Comparison of ENCODE assay signal across 17 cellular contexts in genomic region chr6:38364775-38365174, GRCh38.
A peak's percentile ranks its signal among the peaks of the same experiment; 100 is the strongest.
DNase-seq lines count a peak whose midpoint lies in the region; ATAC-seq and TF ChIP-seq lines count a peak whose summit lies in the region.
"Had no signal": no experiment of that assay in that cellular context is flagged by ENCODE, and none has a peak within 500 bp of the region (broad histone marks: within the 10 kb centered on the region; RNA-seq: fewer than 3 reads in every experiment).

No MANE protein-coding gene starts in this region.

- H3K4me3 ChIP-seq in RWPE2 (ENCODE audit: severe bottlenecking) (no peak overlapping the region), trophoblast cell (ENCODE audit: low read depth, low read length) (no peak overlapping the region)
- H3K4me3 ChIP-seq: GM23248, HAP-1 had no signal

- no peak overlapping the region for H4K8ac ChIP-seq in trophoblast cell (ENCODE audit: low read depth, low read length)

- H3K27me3 ChIP-seq in RWPE2 (ENCODE audit: insufficient read depth, poor library complexity, severe bottlenecking) (no peaks in the 10 kb centered on the region), trophoblast cell (ENCODE audit: insufficient read depth, low read length) (no peaks in the 10 kb centered on the region)
- H3K27me3 ChIP-seq: BE2C had no signal

- DNase-seq in HFFc6 = no peak
- DNase-seq in RWPE2 (ENCODE audit: low spot score) = no peak
- peak; percentile 39 for DNase-seq in kidney tubule cell (ENCODE audit: low spot score)
- no peak for DNase-seq in DMS 273 (lab: John Stamatoyannopoulos, UW; ENCODE audit: unreplicated experiment)
- DNase-seq in trophoblast cell = no peak
- no peak for DNase-seq in NCI-H1105 (lab: John Stamatoyannopoulos, UW)
- DNase-seq: ACHN; BE2C; C1 segment of cervical spinal cord; CD4-positive, CD25-positive, alpha-beta regulatory T cell; CD8-positive, alpha-beta memory T cell; COR-L47; GF-D8; GM23248; KBM-7 had no signal

- H4K12ac ChIP-seq in trophoblast cell (ENCODE audit: low read depth, low read length) = no peak overlapping the region

- H3K9me3 ChIP-seq in RWPE2 (ENCODE audit: severe bottlenecking) = no peaks in the 10 kb centered on the region
- H3K9me3 ChIP-seq in trophoblast cell (ENCODE audit: insufficient read depth, low read depth, low read length) = no peaks in the 10 kb centered on the region
- H3K9me3 ChIP-seq: BE2C, HAP-1 had no signal

- H3K4me1 ChIP-seq in RWPE2 (ENCODE audit: insufficient read depth, poor library complexity, severe bottlenecking) (no peaks in the 10 kb centered on the region), trophoblast cell (ENCODE audit: control insufficient read depth in 1 of 2, insufficient read depth in 2 of 2, low read length in 2 of 2) (no peaks in the 10 kb centered on the region)
- H3K4me1 ChIP-seq: BE2C, HAP-1 had no signal

- no peaks in the 10 kb centered on the region; the same call in 1 of the 2 replicates for H3K27me3 Mint-ChIP-seq in HFFc6 (ENCODE audit: insufficient read depth)
- H3K27me3 Mint-ChIP-seq: CD4-positive, CD25-positive, alpha-beta regulatory T cell; CD8-positive, alpha-beta memory T cell; IgD-negative memory B cell had no signal

- 0 out of 2 replicates have a peak, but pooled peaks cover 5% of the 10 kb centered on the region for H3K36me3 Mint-ChIP-seq in HFFc6 (ENCODE audit: low read depth)

- no peaks in the 10 kb centered on the region for H3K79me1 ChIP-seq in trophoblast cell (ENCODE audit: low read length)

- H3K4ac ChIP-seq in trophoblast cell (ENCODE audit: low read depth, low read length) = no peak overlapping the region

- H3K9me3 Mint-ChIP-seq in HFFc6 = no peaks in the 10 kb centered on the region
- H3K9me3 Mint-ChIP-seq: CD8-positive, alpha-beta memory T cell; IgD-negative memory B cell had no signal

- no peak overlapping the region for H3K23ac ChIP-seq in trophoblast cell (ENCODE audit: low read length)

- ATAC-seq in RWPE2 (ENCODE audit: low read depth) = peak; percentile 31; the same call in 1 of the 3 replicates

- H3K79me2 ChIP-seq in trophoblast cell (ENCODE audit: control insufficient read depth, insufficient read depth, low read length, poor library complexity) = no peaks in the 10 kb centered on the region

- H3K18ac ChIP-seq in trophoblast cell (ENCODE audit: low read length) = no peak overlapping the region

- H3K14ac ChIP-seq in trophoblast cell (ENCODE audit: low read length) = no peak overlapping the region

- no peak overlapping the region for H2AFZ ChIP-seq in trophoblast cell (ENCODE audit: insufficient read depth, low read length, poor library complexity)
- H2AFZ ChIP-seq: GM23248 had no signal

- no peak overlapping the region for H3K9ac ChIP-seq in trophoblast cell (ENCODE audit: low read length)
- H3K9ac ChIP-seq: GM23248 had no signal

- H3K27ac ChIP-seq in RWPE2 (ENCODE audit: poor library complexity, severe bottlenecking) (no peak overlapping the region), trophoblast cell (ENCODE audit: low read depth, low read length) (no peak overlapping the region)
- H3K27ac ChIP-seq: GM23248 had no signal

- no peak overlapping the region for H2BK5ac ChIP-seq in trophoblast cell (ENCODE audit: low read depth, low read length, poor library complexity)

- no peak overlapping the region for H4K91ac ChIP-seq in trophoblast cell (ENCODE audit: low read depth, low read length)

- H3K36me3 ChIP-seq in RWPE2 (ENCODE audit: low read depth) = no peaks in the 10 kb centered on the region
- no peaks in the 10 kb centered on the region for H3K36me3 ChIP-seq in trophoblast cell (ENCODE audit: control insufficient read depth in 1 of 2, insufficient read depth in 2 of 2, low read length in 2 of 2)
- H3K36me3 ChIP-seq: BE2C, HAP-1 had no signal

- no CpG with 5 or more reads among the region's 2 CpGs for WGBS in trophoblast cell (ENCODE audit: extremely low coverage, insufficient coverage, insufficient read length)

- H3K4me1 Mint-ChIP-seq in HFFc6 (ENCODE audit: low read depth) = peaks cover 28% of the 10 kb centered on the region

- peak overlapping the region; percentile 36 for H3K27ac Mint-ChIP-seq in HFFc6
- H3K27ac Mint-ChIP-seq: CD4-positive, CD25-positive, alpha-beta regulatory T cell; CD8-positive, alpha-beta memory T cell had no signal

- H2BK120ac ChIP-seq in trophoblast cell (ENCODE audit: insufficient read depth, low read length, poor library complexity) = no peak overlapping the region

- no peak overlapping the region for H2AK5ac ChIP-seq in trophoblast cell (ENCODE audit: low read length)

- TF ChIP-seq CTCF in HFFc6 (IDR thresholded peaks at IDR 0.05) (no peak), RWPE2 (IDR thresholded peaks at IDR 0.05; ENCODE audit: poor library complexity, severe bottlenecking) (no peak)

- no peak overlapping the region for H3K4me2 ChIP-seq in trophoblast cell (ENCODE audit: low read length)

- no peak overlapping the region for H3K4me3 Mint-ChIP-seq in HFFc6
- H3K4me3 Mint-ChIP-seq: CD4-positive, CD25-positive, alpha-beta regulatory T cell; CD8-positive, alpha-beta memory T cell; IgD-negative memory B cell had no signal

- H2BK12ac ChIP-seq in trophoblast cell (ENCODE audit: low read length) = no peak overlapping the region
